ENCODE assay signal across 15 cellular contexts in genomic region chr15:79881254-79881653, GRCh38. TPM values are rescaled to one million over a fixed set of nuclear protein-coding genes. Genes with fewer than 3 reads are reported as not detected.
A peak's percentile ranks its signal among the peaks of the same experiment; 100 is the strongest.
DNase-seq lines count a peak whose midpoint lies in the region; ATAC-seq and TF ChIP-seq lines count a peak whose summit lies in the region.
"Had no signal": no experiment of that assay in that cellular context is flagged by ENCODE, and none has a peak within 500 bp of the region (broad histone marks: within the 10 kb centered on the region; RNA-seq: fewer than 3 reads in every experiment).

No MANE protein-coding gene starts in this region.

- no peaks in the 10 kb centered on the region for H3K9me2 ChIP-seq in OCI-LY7 (ENCODE audit: insufficient read depth, low read length)

- H3K27me3 Mint-ChIP-seq in nephron progenitor cell (ENCODE audit: low read depth, poor library complexity): peaks cover 3% of the 10 kb centered on the region
- H3K27me3 Mint-ChIP-seq: B cell; CD4-positive, alpha-beta T cell had no signal

- ATAC-seq in GM19035 (IDR thresholded peaks at IDR 0.05; ENCODE audit: unreplicated experiment): no peak

- H3K36me3 Mint-ChIP-seq in nephron progenitor cell (ENCODE audit: low read depth): peaks cover 97% of the 10 kb centered on the region

- H3K27ac Mint-ChIP-seq in nephron progenitor cell: no peak overlapping the region
- H3K27ac Mint-ChIP-seq: B cell; CD4-positive, alpha-beta T cell had no signal

- H3K9me3 ChIP-seq in OCI-LY7 (ENCODE audit: low read length): peaks cover 21% of the 10 kb centered on the region

- peaks cover 92% of the 10 kb centered on the region for H3K36me3 ChIP-seq in OCI-LY7 (ENCODE audit: insufficient read depth, low read length)

- H4K20me1 ChIP-seq in OCI-LY7 (ENCODE audit: insufficient read depth, low read length): no peaks in the 10 kb centered on the region

- H3K4me1 Mint-ChIP-seq in nephron progenitor cell: peaks cover 9% of the 10 kb centered on the region
- H3K4me1 Mint-ChIP-seq: B cell had no signal

- H3K4me2 ChIP-seq in OCI-LY7 (ENCODE audit: low read length): no peak overlapping the region

- no peak overlapping the region for H3K4me3 ChIP-seq in OCI-LY7 (ENCODE audit: low read depth, low read length, poor library complexity, severe bottlenecking)

- CTCF ChIA-PET in OCI-LY7 (lab: Charles Lee; ENCODE audit: unreplicated experiment): interaction anchor here (1.0 kb wide), 1 partner anchor 13 kb away, joined by 3 read pairs; no protein-coding TSS in a partner anchor

- POLR2A ChIA-PET in OCI-LY7 (lab: Charles Lee): interaction anchor here (0.7 to 1.5 kb wide), 2 partner anchors 15 to 114 kb away, joined by 4 to 6 read pairs; no protein-coding TSS in a partner anchor

- H3K4me3 Mint-ChIP-seq in nephron progenitor cell: no peak overlapping the region
- H3K4me3 Mint-ChIP-seq: B cell; CD4-positive, alpha-beta T cell had no signal

- H3K79me2 ChIP-seq in OCI-LY7 (ENCODE audit: insufficient read depth, low read depth, low read length): no peaks in the 10 kb centered on the region

- DNase-seq in COLO829 (ENCODE audit: low spot score) (peak; percentile 47), NCI-H1417 (lab: John Stamatoyannopoulos, UW) (peak; percentile 12 to 87 (median 50)), OCI-M1 (lab: John Stamatoyannopoulos, UW) (peak; percentile 91), foreskin melanocyte (peak; percentile 32), nephron progenitor cell (no peak), OCI-LY7 (ENCODE audit: low spot score) (no peak)
- DNase-seq: ACHN; CD4-positive, alpha-beta T cell; GF-D8; Karpas-422; MM.1S; NCI-H2107; SIG-M5 had no signal

- no peak overlapping the region for H3K27ac ChIP-seq in OCI-LY7 (ENCODE audit: low read depth, low read length, poor library complexity, severe bottlenecking)

- intact Hi-C loops in OCI-LY7 (cut with micrococcal nuclease; ENCODE audit: unreplicated experiment): no loop called here

- no TSS peak for BruUV-seq in OCI-LY7 (replicated peaks; lab: Mats Ljungman, UMichigan)

- H3K9me3 Mint-ChIP-seq in nephron progenitor cell: peaks cover 43% of the 10 kb centered on the region

- H3K4me1 ChIP-seq in OCI-LY7 (ENCODE audit: insufficient read depth, low read length, poor library complexity, severe bottlenecking): no peaks in the 10 kb centered on the region

- H2AFZ ChIP-seq in OCI-LY7 (ENCODE audit: low read length): no peak overlapping the region

- no peak for TF ChIP-seq CTCF in nephron progenitor cell (IDR thresholded peaks at IDR 0.05)
- no peak for TF ChIP-seq CTCF in OCI-LY7 (conservative IDR thresholded peaks at IDR 0.05; ENCODE audit: low read length)

RNA-seq across cellular contexts. Expression of gene MTHFS, which starts 15.6 kb away (rescaled TPM):
- total RNA-seq in OCI-LY7 (2014; rRNA removed; shearing (Covaris generic)): 12.4 and 16.4 TPM in 2 replicates
- 26.5 and 32.3 TPM in 2 replicates for total RNA-seq in OCI-LY7 (2022)

Comparison
In these comparisons a context has a peak if more than half of its experiments do, and no peak if none do; other contexts are left out.
1. DNase-seq: peak in COLO829 (single experiment), NCI-H1417 (3 of 3), OCI-M1 (single experiment) and foreskin melanocyte (single experiment); none in nephron progenitor cell (single experiment) and OCI-LY7 (single experiment).